Comparison of ENCODE assay signal across 1 cellular context in the genomic region with DNA sequence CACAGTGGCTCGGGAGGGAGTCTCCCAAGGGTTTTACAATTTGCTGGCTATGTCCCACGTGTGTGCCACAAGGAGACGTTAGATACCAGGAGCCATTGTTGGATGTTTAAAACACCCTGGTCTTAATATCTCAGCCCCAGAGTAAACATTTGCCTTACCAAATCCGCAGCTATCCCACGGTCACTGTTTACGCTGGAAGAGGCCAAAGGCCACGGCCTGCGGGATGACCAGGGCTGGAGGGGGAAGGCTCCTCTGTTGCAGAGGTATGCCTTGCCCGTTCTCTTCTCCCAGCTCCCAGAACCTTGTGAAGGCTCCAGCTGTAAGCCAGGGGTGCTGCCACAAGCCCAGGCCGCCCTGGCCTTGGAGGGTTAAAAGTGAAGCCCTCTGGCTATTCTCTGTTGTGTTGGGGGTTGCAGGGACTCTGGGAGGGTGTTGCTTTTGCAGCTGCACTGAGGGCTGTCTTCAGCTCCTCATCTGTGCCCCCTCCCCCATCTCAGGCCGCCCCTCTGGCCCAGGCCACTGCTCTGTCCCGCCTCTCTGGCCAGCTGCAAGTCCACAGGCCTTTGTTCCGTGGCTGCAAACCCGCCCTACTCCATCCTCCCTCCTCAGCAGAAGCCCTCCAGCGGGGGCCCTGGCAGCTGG.
TF ChIP-seq lines count a peak whose summit lies in the region.

No MANE protein-coding gene starts in this region.

TF ChIP-seq in HepG2, 621 proteins besides CTCF, POLR2A, EP300 and RAD21 (continued from another document and continues in another):
- TF ChIP-seq, protein P1, sequence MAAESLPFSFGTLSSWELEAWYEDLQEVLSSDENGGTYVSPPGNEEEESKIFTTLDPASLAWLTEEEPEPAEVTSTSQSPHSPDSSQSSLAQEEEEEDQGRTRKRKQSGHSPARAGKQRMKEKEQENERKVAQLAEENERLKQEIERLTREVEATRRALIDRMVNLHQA (CRISPR knock-in tag; IDR thresholded peaks at IDR 0.05), result no peak
- no peak for TF ChIP-seq SRY (CRISPR knock-in tag; IDR thresholded peaks at IDR 0.05)
- TF ChIP-seq ZNF773 (CRISPR knock-in tag; IDR thresholded peaks at IDR 0.05; ENCODE audit: borderline replicate concordance), result no peak
- no peak for TF ChIP-seq IKZF1 (IDR thresholded peaks at IDR 0.05)
- TF ChIP-seq, protein P2, sequence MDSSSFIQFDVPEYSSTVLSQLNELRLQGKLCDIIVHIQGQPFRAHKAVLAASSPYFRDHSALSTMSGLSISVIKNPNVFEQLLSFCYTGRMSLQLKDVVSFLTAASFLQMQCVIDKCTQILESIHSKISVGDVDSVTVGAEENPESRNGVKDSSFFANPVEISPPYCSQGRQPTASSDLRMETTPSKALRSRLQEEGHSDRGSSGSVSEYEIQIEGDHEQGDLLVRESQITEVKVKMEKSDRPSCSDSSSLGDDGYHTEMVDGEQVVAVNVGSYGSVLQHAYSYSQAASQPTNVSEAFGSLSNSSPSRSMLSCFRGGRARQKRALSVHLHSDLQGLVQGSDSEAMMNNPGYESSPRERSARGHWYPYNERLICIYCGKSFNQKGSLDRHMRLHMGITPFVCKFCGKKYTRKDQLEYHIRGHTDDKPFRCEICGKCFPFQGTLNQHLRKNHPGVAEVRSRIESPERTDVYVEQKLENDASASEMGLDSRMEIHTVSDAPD (CRISPR knock-in tag; IDR thresholded peaks at IDR 0.05), result peak; percentile 72
- TF ChIP-seq RFX5 (IDR thresholded peaks at IDR 0.05; ENCODE audit: low read depth, low read length), result no peak
- no peak for TF ChIP-seq ZNF589 (CRISPR knock-in tag; conservative IDR thresholded peaks at IDR 0.05)
- no peak for TF ChIP-seq ZNF329 (CRISPR knock-in tag; IDR thresholded peaks at IDR 0.05; ENCODE audit: low read depth)
- 0 out of 2 replicates have a peak, but pooled peaks have one; percentile 34 for TF ChIP-seq ESRRA (CRISPR knock-in tag; IDR thresholded peaks at IDR 0.05; ENCODE audit: low read depth)
- TF ChIP-seq ZFP82 (CRISPR knock-in tag; IDR thresholded peaks at IDR 0.05; ENCODE audit: borderline replicate concordance), result no peak
- no peak for TF ChIP-seq REPIN1 (CRISPR knock-in tag; IDR thresholded peaks at IDR 0.05; ENCODE audit: borderline replicate concordance, low read depth)
- TF ChIP-seq TEAD3 (CRISPR knock-in tag; optimal IDR thresholded peaks at IDR 0.05; ENCODE audit: borderline replicate concordance), result peak; percentile 51
- TF ChIP-seq NFYB (CRISPR knock-in tag; IDR thresholded peaks at IDR 0.05), result no peak
- no peak for TF ChIP-seq MAF1 (CRISPR knock-in tag; IDR thresholded peaks at IDR 0.05; ENCODE audit: borderline replicate concordance)
- no peak for TF ChIP-seq ZNF556 (CRISPR knock-in tag; IDR thresholded peaks at IDR 0.05; ENCODE audit: borderline replicate concordance)
- TF ChIP-seq NCOA1 (CRISPR knock-in tag; IDR thresholded peaks at IDR 0.05), result no peak
- no peak; the same call in 1 of the 2 replicates for TF ChIP-seq SPEN (CRISPR knock-in tag; IDR thresholded peaks at IDR 0.05; ENCODE audit: low read depth)
- peak; percentile 63; the same call in 1 of the 2 replicates for TF ChIP-seq TBX2 (CRISPR knock-in tag; IDR thresholded peaks at IDR 0.05; ENCODE audit: borderline replicate concordance)
- peak; percentile 23; the same call in 1 of the 2 replicates for TF ChIP-seq CEBPG (CRISPR knock-in tag; IDR thresholded peaks at IDR 0.05)
- TF ChIP-seq HNF4A (CRISPR knock-in tag; IDR thresholded peaks at IDR 0.05), result peak; percentile 81
- TF ChIP-seq, protein P3, sequence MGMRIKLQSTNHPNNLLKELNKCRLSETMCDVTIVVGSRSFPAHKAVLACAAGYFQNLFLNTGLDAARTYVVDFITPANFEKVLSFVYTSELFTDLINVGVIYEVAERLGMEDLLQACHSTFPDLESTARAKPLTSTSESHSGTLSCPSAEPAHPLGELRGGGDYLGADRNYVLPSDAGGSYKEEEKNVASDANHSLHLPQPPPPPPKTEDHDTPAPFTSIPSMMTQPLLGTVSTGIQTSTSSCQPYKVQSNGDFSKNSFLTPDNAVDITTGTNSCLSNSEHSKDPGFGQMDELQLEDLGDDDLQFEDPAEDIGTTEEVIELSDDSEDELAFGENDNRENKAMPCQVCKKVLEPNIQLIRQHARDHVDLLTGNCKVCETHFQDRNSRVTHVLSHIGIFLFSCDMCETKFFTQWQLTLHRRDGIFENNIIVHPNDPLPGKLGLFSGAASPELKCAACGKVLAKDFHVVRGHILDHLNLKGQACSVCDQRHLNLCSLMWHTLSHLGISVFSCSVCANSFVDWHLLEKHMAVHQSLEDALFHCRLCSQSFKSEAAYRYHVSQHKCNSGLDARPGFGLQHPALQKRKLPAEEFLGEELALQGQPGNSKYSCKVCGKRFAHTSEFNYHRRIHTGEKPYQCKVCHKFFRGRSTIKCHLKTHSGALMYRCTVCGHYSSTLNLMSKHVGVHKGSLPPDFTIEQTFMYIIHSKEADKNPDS (CRISPR knock-in tag; IDR thresholded peaks at IDR 0.05), result no peak
- no peak for TF ChIP-seq ZNF563 (CRISPR knock-in tag; IDR thresholded peaks at IDR 0.05)
- TF ChIP-seq, protein P4, sequence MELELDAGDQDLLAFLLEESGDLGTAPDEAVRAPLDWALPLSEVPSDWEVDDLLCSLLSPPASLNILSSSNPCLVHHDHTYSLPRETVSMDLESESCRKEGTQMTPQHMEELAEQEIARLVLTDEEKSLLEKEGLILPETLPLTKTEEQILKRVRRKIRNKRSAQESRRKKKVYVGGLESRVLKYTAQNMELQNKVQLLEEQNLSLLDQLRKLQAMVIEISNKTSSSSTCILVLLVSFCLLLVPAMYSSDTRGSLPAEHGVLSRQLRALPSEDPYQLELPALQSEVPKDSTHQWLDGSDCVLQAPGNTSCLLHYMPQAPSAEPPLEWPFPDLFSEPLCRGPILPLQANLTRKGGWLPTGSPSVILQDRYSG (CRISPR knock-in tag; IDR thresholded peaks at IDR 0.05), result no peak
- TF ChIP-seq RBM22 (optimal IDR thresholded peaks at IDR 0.05; ENCODE audit: low read length), result no peak
- TF ChIP-seq ZSCAN22 (CRISPR knock-in tag; IDR thresholded peaks at IDR 0.05), result no peak
- TF ChIP-seq KDM5A (IDR thresholded peaks at IDR 0.05; ENCODE audit: borderline replicate concordance, low read length), result no peak
- no peak; the same call in 1 of the 2 replicates for TF ChIP-seq THAP11 (CRISPR knock-in tag; IDR thresholded peaks at IDR 0.05)
- TF ChIP-seq MXI1 (IDR thresholded peaks at IDR 0.05; ENCODE audit: borderline replicate concordance, low read depth, low read length), result no peak
- no peak for TF ChIP-seq CENPT (CRISPR knock-in tag; IDR thresholded peaks at IDR 0.05; ENCODE audit: low read depth)
- TF ChIP-seq NFIC (IDR thresholded peaks at IDR 0.05; ENCODE audit: low read length), result 0 out of 2 replicates have a peak, but pooled peaks have one; percentile 47
- no peak for TF ChIP-seq ZNF839 (CRISPR knock-in tag; IDR thresholded peaks at IDR 0.05; ENCODE audit: borderline replicate concordance)
- TF ChIP-seq, protein P5, sequence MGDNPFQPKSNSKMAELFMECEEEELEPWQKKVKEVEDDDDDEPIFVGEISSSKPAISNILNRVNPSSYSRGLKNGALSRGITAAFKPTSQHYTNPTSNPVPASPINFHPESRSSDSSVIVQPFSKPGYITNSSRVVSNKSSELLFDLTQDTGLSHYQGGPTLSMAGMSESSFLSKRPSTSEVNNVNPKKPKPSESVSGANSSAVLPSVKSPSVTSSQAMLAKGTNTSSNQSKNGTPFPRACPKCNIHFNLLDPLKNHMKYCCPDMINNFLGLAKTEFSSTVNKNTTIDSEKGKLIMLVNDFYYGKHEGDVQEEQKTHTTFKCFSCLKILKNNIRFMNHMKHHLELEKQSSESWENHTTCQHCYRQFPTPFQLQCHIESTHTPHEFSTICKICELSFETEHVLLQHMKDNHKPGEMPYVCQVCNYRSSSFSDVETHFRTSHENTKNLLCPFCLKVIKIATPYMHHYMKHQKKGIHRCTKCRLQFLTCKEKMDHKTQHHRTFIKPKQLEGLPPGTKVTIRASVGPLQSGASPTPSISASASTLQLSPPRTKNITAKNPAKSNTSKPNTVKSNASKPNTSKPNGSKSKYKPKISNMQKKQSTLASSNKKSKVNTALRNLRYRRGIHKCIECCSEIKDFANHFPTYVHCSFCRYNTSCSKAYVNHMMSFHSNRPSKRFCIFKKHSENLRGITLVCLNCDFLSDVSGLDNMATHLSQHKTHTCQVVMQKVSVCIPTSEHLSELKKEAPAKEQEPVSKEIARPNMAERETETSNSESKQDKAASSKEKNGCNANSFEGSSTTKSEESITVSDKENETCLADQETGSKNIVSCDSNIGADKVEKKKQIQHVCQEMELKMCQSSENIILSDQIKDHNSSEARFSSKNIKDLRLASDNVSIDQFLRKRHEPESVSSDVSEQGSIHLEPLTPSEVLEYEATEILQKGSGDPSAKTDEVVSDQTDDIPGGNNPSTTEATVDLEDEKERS (CRISPR knock-in tag; IDR thresholded peaks at IDR 0.05), result no peak
- TF ChIP-seq ZNF670 (CRISPR knock-in tag; IDR thresholded peaks at IDR 0.05; ENCODE audit: borderline replicate concordance), result no peak
- TF ChIP-seq, protein P6, sequence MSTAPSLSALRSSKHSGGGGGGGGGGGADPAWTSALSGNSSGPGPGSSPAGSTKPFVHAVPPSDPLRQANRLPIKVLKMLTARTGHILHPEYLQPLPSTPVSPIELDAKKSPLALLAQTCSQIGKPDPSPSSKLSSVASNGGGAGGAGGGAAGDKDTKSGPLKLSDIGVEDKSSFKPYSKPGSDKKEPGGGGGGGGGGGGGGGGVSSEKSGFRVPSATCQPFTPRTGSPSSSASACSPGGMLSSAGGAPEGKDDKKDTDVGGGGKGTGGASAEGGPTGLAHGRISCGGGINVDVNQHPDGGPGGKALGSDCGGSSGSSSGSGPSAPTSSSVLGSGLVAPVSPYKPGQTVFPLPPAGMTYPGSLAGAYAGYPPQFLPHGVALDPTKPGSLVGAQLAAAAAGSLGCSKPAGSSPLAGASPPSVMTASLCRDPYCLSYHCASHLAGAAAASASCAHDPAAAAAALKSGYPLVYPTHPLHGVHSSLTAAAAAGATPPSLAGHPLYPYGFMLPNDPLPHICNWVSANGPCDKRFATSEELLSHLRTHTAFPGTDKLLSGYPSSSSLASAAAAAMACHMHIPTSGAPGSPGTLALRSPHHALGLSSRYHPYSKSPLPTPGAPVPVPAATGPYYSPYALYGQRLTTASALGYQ (CRISPR knock-in tag; IDR thresholded peaks at IDR 0.05), result peak; percentile 46; the same call in 1 of the 2 replicates
- TF ChIP-seq ZNF558 (CRISPR knock-in tag; IDR thresholded peaks at IDR 0.05; ENCODE audit: borderline replicate concordance), result no peak
- TF ChIP-seq SNAI1 (CRISPR knock-in tag; IDR thresholded peaks at IDR 0.05; ENCODE audit: borderline replicate concordance), result no peak
- TF ChIP-seq, protein P7, sequence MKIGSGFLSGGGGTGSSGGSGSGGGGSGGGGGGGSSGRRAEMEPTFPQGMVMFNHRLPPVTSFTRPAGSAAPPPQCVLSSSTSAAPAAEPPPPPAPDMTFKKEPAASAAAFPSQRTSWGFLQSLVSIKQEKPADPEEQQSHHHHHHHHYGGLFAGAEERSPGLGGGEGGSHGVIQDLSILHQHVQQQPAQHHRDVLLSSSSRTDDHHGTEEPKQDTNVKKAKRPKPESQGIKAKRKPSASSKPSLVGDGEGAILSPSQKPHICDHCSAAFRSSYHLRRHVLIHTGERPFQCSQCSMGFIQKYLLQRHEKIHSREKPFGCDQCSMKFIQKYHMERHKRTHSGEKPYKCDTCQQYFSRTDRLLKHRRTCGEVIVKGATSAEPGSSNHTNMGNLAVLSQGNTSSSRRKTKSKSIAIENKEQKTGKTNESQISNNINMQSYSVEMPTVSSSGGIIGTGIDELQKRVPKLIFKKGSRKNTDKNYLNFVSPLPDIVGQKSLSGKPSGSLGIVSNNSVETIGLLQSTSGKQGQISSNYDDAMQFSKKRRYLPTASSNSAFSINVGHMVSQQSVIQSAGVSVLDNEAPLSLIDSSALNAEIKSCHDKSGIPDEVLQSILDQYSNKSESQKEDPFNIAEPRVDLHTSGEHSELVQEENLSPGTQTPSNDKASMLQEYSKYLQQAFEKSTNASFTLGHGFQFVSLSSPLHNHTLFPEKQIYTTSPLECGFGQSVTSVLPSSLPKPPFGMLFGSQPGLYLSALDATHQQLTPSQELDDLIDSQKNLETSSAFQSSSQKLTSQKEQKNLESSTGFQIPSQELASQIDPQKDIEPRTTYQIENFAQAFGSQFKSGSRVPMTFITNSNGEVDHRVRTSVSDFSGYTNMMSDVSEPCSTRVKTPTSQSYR (CRISPR knock-in tag; IDR thresholded peaks at IDR 0.05; ENCODE audit: borderline replicate concordance), result 0 out of 2 replicates have a peak, but pooled peaks have one; percentile 26
- no peak for TF ChIP-seq DR1 (CRISPR knock-in tag; IDR thresholded peaks at IDR 0.05)
- TF ChIP-seq NR2F1 (CRISPR knock-in tag; IDR thresholded peaks at IDR 0.05), result peak; percentile 88 to 91
- TF ChIP-seq ZNF672 (CRISPR knock-in tag; IDR thresholded peaks at IDR 0.05), result no peak
- no peak for TF ChIP-seq PAF1 (CRISPR knock-in tag; IDR thresholded peaks at IDR 0.05)
- TF ChIP-seq KLF16 (CRISPR knock-in tag; IDR thresholded peaks at IDR 0.05), result 0 out of 4 replicates have a peak, but pooled peaks of 1 of the 2 experiments have one; percentile 30
- TF ChIP-seq ZNF891 (CRISPR knock-in tag; IDR thresholded peaks at IDR 0.05), result no peak
- no peak for TF ChIP-seq KAT8 (CRISPR knock-in tag; IDR thresholded peaks at IDR 0.05)
- TF ChIP-seq, protein P8, sequence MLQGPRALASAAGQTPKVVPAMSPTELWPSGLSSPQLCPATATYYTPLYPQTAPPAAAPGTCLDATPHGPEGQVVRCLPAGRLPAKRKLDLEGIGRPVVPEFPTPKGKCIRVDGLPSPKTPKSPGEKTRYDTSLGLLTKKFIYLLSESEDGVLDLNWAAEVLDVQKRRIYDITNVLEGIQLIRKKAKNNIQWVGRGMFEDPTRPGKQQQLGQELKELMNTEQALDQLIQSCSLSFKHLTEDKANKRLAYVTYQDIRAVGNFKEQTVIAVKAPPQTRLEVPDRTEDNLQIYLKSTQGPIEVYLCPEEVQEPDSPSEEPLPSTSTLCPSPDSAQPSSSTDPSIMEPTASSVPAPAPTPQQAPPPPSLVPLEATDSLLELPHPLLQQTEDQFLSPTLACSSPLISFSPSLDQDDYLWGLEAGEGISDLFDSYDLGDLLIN (CRISPR knock-in tag; IDR thresholded peaks at IDR 0.05; ENCODE audit: borderline replicate concordance), result no peak
- no peak for TF ChIP-seq ZNF724P (CRISPR knock-in tag; IDR thresholded peaks at IDR 0.05; ENCODE audit: borderline replicate concordance)
- peak; percentile 54 for TF ChIP-seq ZFX (CRISPR knock-in tag; IDR thresholded peaks at IDR 0.05; ENCODE audit: low read depth)
- TF ChIP-seq MEF2D (CRISPR knock-in tag; IDR thresholded peaks at IDR 0.05), result no peak
- peak; percentile 79; the same call in 1 of the 2 replicates for TF ChIP-seq ZNF264 (CRISPR knock-in tag; IDR thresholded peaks at IDR 0.05)
- no peak for TF ChIP-seq CCDC6 (CRISPR knock-in tag; IDR thresholded peaks at IDR 0.05)
- no peak for TF ChIP-seq NPAS2 (CRISPR knock-in tag; IDR thresholded peaks at IDR 0.05; ENCODE audit: borderline replicate concordance)
- TF ChIP-seq ZNF777 (CRISPR knock-in tag; IDR thresholded peaks at IDR 0.05), result peak; percentile 37; the same call in 1 of the 2 replicates
- TF ChIP-seq FOXO1 (CRISPR knock-in tag; IDR thresholded peaks at IDR 0.05), result peak; percentile 90
- TF ChIP-seq NFYC (CRISPR knock-in tag; IDR thresholded peaks at IDR 0.05), result no peak
- no peak for TF ChIP-seq ZNF17 (CRISPR knock-in tag; IDR thresholded peaks at IDR 0.05)
- TF ChIP-seq JUND (CRISPR knock-in tag; IDR thresholded peaks at IDR 0.05), result no peak
